ENCODE assay signal across 8 cellular contexts in genomic region chr15:90388462-90389182, GRCh38. TPM values are rescaled to one million over a fixed set of nuclear protein-coding genes. Genes with fewer than 3 reads are reported as not detected.
DNase-seq lines count a peak whose midpoint lies in the region; ATAC-seq, FAIRE-seq and TF ChIP-seq lines count a peak whose summit lies in the region.

No MANE protein-coding gene starts in this region.

- H3K36me3 ChIP-seq in DND-41 (ENCODE audit: insufficient read depth, low read length) = peaks cover 31% of the 10 kb centered on the region
- H3K36me3 ChIP-seq in body of pancreas (replicated peaks in 1 of 2; ENCODE audit: insufficient read depth in 1 of 2, low read depth in 2 of 2) = no peaks in the 10 kb centered on the region
- H3K36me3 ChIP-seq in small intestine (ENCODE audit: control insufficient read depth in 2 of 2, insufficient read depth in 2 of 2, low read length in 2 of 2) = no peaks in the 10 kb centered on the region

- peak; percentile 52 for DNase-seq in DND-41
- DNase-seq in HuH-7 (ENCODE audit: low spot score) = peak; percentile 48
- peak; percentile 40 for DNase-seq in T-helper 22 cell (ENCODE audit: low read depth)
- DNase-seq in body of pancreas = peak; percentile 59 to 63 (median 62)
- peak; percentile 49 for DNase-seq in small intestine
- DNase-seq in NCI-H128 (lab: John Stamatoyannopoulos, UW; ENCODE audit: unreplicated experiment) = no peak

- H2AFZ ChIP-seq in DND-41 (ENCODE audit: low read depth, low read length) = peak overlapping the region; percentile 76

- no peak for TF ChIP-seq POLR2A in body of pancreas (IDR thresholded peaks at IDR 0.05)

- ATAC-seq in DND-41 (ENCODE audit: insufficient read depth, low read depth) (peak; percentile 36), GM21529 (IDR thresholded peaks at IDR 0.05; ENCODE audit: unreplicated experiment) (peak; percentile 54), body of pancreas (peak; percentile 37)

- H3K9ac ChIP-seq in DND-41 (ENCODE audit: low read depth, low read length) = peak overlapping the region; percentile 74

- peaks cover 53% of the 10 kb centered on the region for H3K79me2 ChIP-seq in DND-41 (ENCODE audit: insufficient read depth, low read length)

- peaks cover 40% of the 10 kb centered on the region for H3K4me1 ChIP-seq in DND-41 (ENCODE audit: insufficient read depth, low read length)
- peaks cover 31% of the 10 kb centered on the region for H3K4me1 ChIP-seq in body of pancreas
- peaks cover 2 to 26% of the 10 kb centered on the region in 2 donors for H3K4me1 ChIP-seq in small intestine (ENCODE audit: control insufficient read depth in 2 of 2, insufficient read depth in 1 of 2, low read depth in 1 of 2, low read length in 1 of 2)

- H3K4me2 ChIP-seq in DND-41 (ENCODE audit: insufficient read depth, low read length) = peak overlapping the region; percentile 77

- H3K27me3 ChIP-seq in DND-41 (ENCODE audit: insufficient read depth, low read length, poor library complexity) (no peaks in the 10 kb centered on the region), body of pancreas (no peaks in the 10 kb centered on the region), small intestine (ENCODE audit: control insufficient read depth in 2 of 2, insufficient read depth in 2 of 2, low read length in 2 of 2) (no peaks in the 10 kb centered on the region)

- FAIRE-seq in small intestine (lab: Jason Lieb, UNC) = no peak

- H3K4me3 ChIP-seq in DND-41 (ENCODE audit: low read depth in 1 of 2, low read length in 2 of 2) = peak overlapping the region; percentile 76 to 89
- H3K4me3 ChIP-seq in body of pancreas = peak overlapping the region; percentile 60 to 83
- H3K4me3 ChIP-seq in iPS-18c (ENCODE audit: insufficient read depth, low read depth, low read length) = peak overlapping the region; percentile 84
- peak overlapping the region; percentile 76 to 78 for H3K4me3 ChIP-seq in small intestine (ENCODE audit: low read depth in 1 of 2, low read length in 2 of 2)

- intact Hi-C loops in body of pancreas (cut with DNase I) = no loop called here

- H3K27ac ChIP-seq in DND-41 (ENCODE audit: low read length) (peak overlapping the region; percentile 79), body of pancreas (peak overlapping the region; percentile 93 to 100 (median 96)), small intestine (ENCODE audit: low read depth in 1 of 2, low read length in 1 of 2) (peak overlapping the region; percentile 86 to 98)

- WGBS in body of pancreas, 2 donors = 0 to 1% methylated on average over 14 to 37 of the region's 50 CpGs
- WGBS in small intestine, 3 donors = 0 to 1% (median 0%) methylated on average over 23 to 50 of the region's 50 CpGs

- TF ChIP-seq CTCF in DND-41 (IDR thresholded peaks at IDR 0.05; ENCODE audit: borderline replicate concordance, extremely low read depth, low read length, poor library complexity, severe bottlenecking) (no peak), body of pancreas (IDR thresholded peaks at IDR 0.05) (no peak)

- H4K20me1 ChIP-seq in DND-41 (ENCODE audit: insufficient read depth, low read length) = peaks cover 13% of the 10 kb centered on the region

- H3K9me3 ChIP-seq in DND-41 (ENCODE audit: insufficient read depth, low read length, severe bottlenecking) (no peaks in the 10 kb centered on the region), body of pancreas (no peaks in the 10 kb centered on the region), iPS-18c (ENCODE audit: control insufficient read depth, insufficient read depth, low read length) (no peaks in the 10 kb centered on the region), small intestine (ENCODE audit: control insufficient read depth, low read depth) (no peaks in the 10 kb centered on the region)

RNA-seq across cellular contexts. Expression of gene IQGAP1, which starts 0.6 kb away (rescaled TPM):
- total RNA-seq in body of pancreas = 10 to 100 TPM; 79.6 to 92.9 TPM
- polyA plus RNA-seq in small intestine = 10 to 100 TPM; 54.3 to 77.9 (median 61.7) TPM

RNA-seq across cellular contexts. Expression of gene ZNF774, which starts 36.5 kb away (rescaled TPM):
- 1 to 10 TPM; 5.7 to 9.6 TPM for total RNA-seq in body of pancreas
- polyA plus RNA-seq in small intestine = 1 to 10 TPM in 2 of 3 donors, under 1 TPM in 1; 0.89 to 2.1 (median 1.4) TPM
